In genomic region chr17:77011173-77012011, GRCh38 we compare ENCODE assay signal across 8 cellular contexts.
DNase-seq lines count a peak whose midpoint lies in the region; ATAC-seq and TF ChIP-seq lines count a peak whose summit lies in the region.

No MANE protein-coding gene starts in this region.

- WGBS in liver: 63% methylated on average over 7 of the region's 7 CpGs
- 64 to 65% methylated on average over 7 of the region's 7 CpGs for WGBS in thyroid gland, 2 donors
- WGBS in lower leg skin, 2 donors: 61 to 70% methylated on average over 7 of the region's 7 CpGs

- intact Hi-C loops in Panc1 (cut with micrococcal nuclease; ENCODE audit: unreplicated experiment) (loop anchor here (5.0 kb wide), 1 partner anchor 46 kb away; no protein-coding TSS in a partner anchor), thyroid gland (cut with DNase I) (no loop called here), lower leg skin (cut with DNase I; ENCODE audit: low total_unique reads) (no loop called here)

- TF ChIP-seq POLR2A in thyroid gland (IDR thresholded peaks at IDR 0.05): no peak
- TF ChIP-seq POLR2A in lower leg skin (IDR thresholded peaks at IDR 0.05): no peak

- in situ Hi-C loops in Panc1 (cut with HindIII; ENCODE audit: low pct_unique_long_range_greater_than_20kb, low sequenced_read_pairs): no loop called here

- ATAC-seq in Panc1 (no peak), omental fat pad (ENCODE audit: low FRiP score) (no peak)

- H3K4me1 Mint-ChIP-seq in HFFc6 (ENCODE audit: low read depth): no peaks in the 10 kb centered on the region

- no peaks in the 10 kb centered on the region for H3K36me3 ChIP-seq in BJ (ENCODE audit: control insufficient read depth, insufficient read depth, low read length)
- H3K36me3 ChIP-seq in Panc1 (ENCODE audit: control insufficient read depth, insufficient read depth, low read length): no peaks in the 10 kb centered on the region
- H3K36me3 ChIP-seq in liver (ENCODE audit: control insufficient read depth in 4 of 4, insufficient read depth in 3 of 4, low read depth in 1 of 4, low read length in 3 of 4): no peaks in the 10 kb centered on the region
- H3K36me3 ChIP-seq in thyroid gland: no peaks in the 10 kb centered on the region

- TF ChIP-seq RAD21 in liver (IDR thresholded peaks at IDR 0.05): peak; percentile 49 to 65

- H3K27me3 ChIP-seq in BJ (ENCODE audit: control insufficient read depth, insufficient read depth, low read length) (no peaks in the 10 kb centered on the region; the same call in 1 of the 2 replicates), Panc1 (ENCODE audit: control insufficient read depth, insufficient read depth, low read length) (no peaks in the 10 kb centered on the region), liver (ENCODE audit: control insufficient read depth in 4 of 4, insufficient read depth in 4 of 4, low read length in 3 of 4) (no peaks in the 10 kb centered on the region), thyroid gland (no peaks in the 10 kb centered on the region)

- H3K27ac Mint-ChIP-seq in HFFc6: no peak overlapping the region

- H3K36me3 Mint-ChIP-seq in HFFc6 (ENCODE audit: low read depth): peaks cover 8% of the 10 kb centered on the region

- no peak overlapping the region for H3K4me3 ChIP-seq in BJ (ENCODE audit: low read depth, low read length)
- no peak overlapping the region for H3K4me3 ChIP-seq in Panc1 (ENCODE audit: low read depth in 2 of 2, low read length in 2 of 2)
- no peak overlapping the region for H3K4me3 ChIP-seq in liver (ENCODE audit: low read depth in 1 of 3, low read length in 3 of 3)
- no peak overlapping the region for H3K4me3 ChIP-seq in thyroid gland (replicated peaks in 1 of 3)
- H3K4me3 ChIP-seq in lower leg skin (ENCODE audit: low read depth, poor library complexity, severe bottlenecking): no peak overlapping the region

- TF ChIP-seq CTCF in BJ (IDR thresholded peaks at IDR 0.05; ENCODE audit: insufficient read depth, low read depth, low read length) (peak; percentile 73), HFFc6 (IDR thresholded peaks at IDR 0.05) (peak; percentile 87), Panc1 (IDR thresholded peaks at IDR 0.05) (no peak; the same call in 1 of the 2 replicates), liver (IDR thresholded peaks at IDR 0.05; ENCODE audit: low read depth, low read length, missing input control) (peak; percentile 45), thyroid gland (IDR thresholded peaks at IDR 0.05) (peak in 2 of 6 experiments; percentile 37 to 46), omental fat pad (IDR thresholded peaks at IDR 0.05) (no peak), lower leg skin (IDR thresholded peaks at IDR 0.05) (no peak)

- CTCF ChIA-PET in BJ (lab: Yijun Ruan, JAX): interaction anchor here (0.8 to 2.6 kb wide), 7 partner anchors 9 to 143 kb away, joined by 3 to 22 read pairs (median 5); partner anchors contain the start of gene MGAT5B
- CTCF ChIA-PET in Panc1 (lab: Charles Lee): interaction anchor here (1.0 kb wide), 1 partner anchor 45 kb away, joined by 4 read pairs; no protein-coding TSS in a partner anchor

- no peak overlapping the region for H3K9ac ChIP-seq in liver (ENCODE audit: low read depth in 1 of 2, low read length in 2 of 2)

- H3K4me1 ChIP-seq in Panc1 (ENCODE audit: control insufficient read depth, insufficient read depth, low read length): no peaks in the 10 kb centered on the region
- no peaks in the 10 kb centered on the region for H3K4me1 ChIP-seq in liver (ENCODE audit: control insufficient read depth in 4 of 4, insufficient read depth in 4 of 4, low read length in 3 of 4)
- H3K4me1 ChIP-seq in thyroid gland: no peaks in the 10 kb centered on the region

- H3K27me3 Mint-ChIP-seq in HFFc6 (ENCODE audit: insufficient read depth): peaks cover 20% of the 10 kb centered on the region

- DNase-seq in BJ (ENCODE audit: low read depth) (no peak), HFFc6 (peak; percentile 44), Panc1 (ENCODE audit: low read depth, low spot score) (peak; percentile 4), thyroid gland (peak; percentile 23 to 26), omental fat pad (ENCODE audit: low spot score) (no peak), lower leg skin (ENCODE audit: low spot score in 2 of 2) (no peak)
- DNase-seq in activated naive CD8-positive, alpha-beta T cell treated with anti-CD3 and anti-CD28 coated beads, Interleukin-2, amount 50 U/mL, for 16 hours (ENCODE audit: low read depth, low spot score): peak; percentile 15

- peaks cover 17% of the 10 kb centered on the region for H3K9me3 Mint-ChIP-seq in HFFc6

- H3K9me3 ChIP-seq in Panc1 (ENCODE audit: control insufficient read depth, insufficient read depth, low read depth, low read length) (peaks cover 11% of the 10 kb centered on the region; the same call in 1 of the 2 replicates), liver (ENCODE audit: control insufficient read depth in 4 of 4, low read length in 3 of 4) (peaks cover 0 to 2% (median 0%) of the 10 kb centered on the region in 4 donors), thyroid gland (no peaks in the 10 kb centered on the region)

- BruUV-seq in Panc1 (replicated peaks; lab: Mats Ljungman, UMichigan): no TSS peak

- H3K4me3 Mint-ChIP-seq in HFFc6: no peak overlapping the region

- POLR2A ChIA-PET in BJ (lab: Charles Lee) (no interaction called here), Panc1 (lab: Charles Lee) (interaction anchor here (0.6 kb wide), 1 partner anchor 26 kb away, joined by 9 read pairs; no protein-coding TSS in a partner anchor)

- H3K27ac ChIP-seq in Panc1 (ENCODE audit: low read length): no peak overlapping the region
- no peak overlapping the region for H3K27ac ChIP-seq in liver (ENCODE audit: low read depth in 1 of 2, low read length in 2 of 2)
- no peak overlapping the region for H3K27ac ChIP-seq in thyroid gland

TF ChIP-seq in liver, 16 proteins besides CTCF, POLR2A, EP300 and RAD21:
- TF ChIP-seq ZBTB33 (IDR thresholded peaks at IDR 0.05) (no peak), SP1 (IDR thresholded peaks at IDR 0.05) (no peak), FOXA1 (IDR thresholded peaks at IDR 0.05) (no peak), HNF4A (conservative IDR thresholded peaks at IDR 0.05) (no peak), JUND (IDR thresholded peaks at IDR 0.05) (no peak)

Comparison
In these comparisons a context has a peak if more than half of its experiments do, and no peak if none do; other contexts are left out.
1. DNase-seq: peak in HFFc6 (single experiment), Panc1 (single experiment), activated naive CD8-positive, alpha-beta T cell treated with anti-CD3 and anti-CD28 coated beads, Interleukin-2, amount 50 U/mL, for 16 hours (single experiment) and thyroid gland (2 of 2); none in BJ (single experiment), omental fat pad (single experiment) and lower leg skin (0 of 2).
2. CTCF ChIP-seq: peak in BJ (single experiment), HFFc6 (single experiment) and liver (single experiment); none in Panc1 (single experiment), omental fat pad (0 of 3) and lower leg skin (0 of 3).